25 cellular contexts compared by ENCODE assay signal in the genomic region with DNA sequence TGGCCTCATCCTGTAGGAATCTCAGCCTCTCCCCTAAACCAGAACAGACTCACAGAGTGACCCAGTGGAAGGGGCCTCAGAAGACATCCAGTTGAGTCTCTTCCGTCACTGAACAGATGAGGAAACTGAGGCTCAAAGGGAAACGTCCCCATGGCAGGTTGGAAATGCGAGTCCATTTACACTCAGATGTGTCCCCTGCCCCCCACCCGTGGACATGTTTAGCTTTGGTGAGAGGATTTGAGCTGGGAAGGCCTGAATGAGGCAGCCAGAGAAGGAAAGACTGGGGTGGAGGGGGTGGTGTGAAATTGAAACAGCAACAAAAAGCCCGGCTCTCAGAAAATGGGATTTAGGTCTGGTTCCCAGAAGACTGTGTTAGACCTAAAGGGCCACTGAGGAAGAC. TPM values are rescaled to one million over a fixed set of nuclear protein-coding genes. Genes with fewer than 3 reads are reported as not detected.
A peak's percentile ranks its signal among the peaks of the same experiment; 100 is the strongest.
DNase-seq lines count a peak whose midpoint lies in the region; ATAC-seq, FAIRE-seq and TF ChIP-seq lines count a peak whose summit lies in the region.
"Had no signal": no experiment of that assay in that cellular context is flagged by ENCODE, and none has a peak within 500 bp of the region (broad histone marks: within the 10 kb centered on the region; RNA-seq: fewer than 3 reads in every experiment).

No MANE protein-coding gene starts in this region.

- no peak overlapping the region for H3K23ac ChIP-seq in IMR-90 (ENCODE audit: low read depth, low read length)

- no peak for TF ChIP-seq EP300 in K562 (IDR thresholded peaks at IDR 0.05; ENCODE audit: low read length)

- H3K4me2 ChIP-seq in IMR-90 (ENCODE audit: low read depth, low read length) (no peak overlapping the region), K562 (ENCODE audit: insufficient read depth, low read length) (no peak overlapping the region)
- H3K4me2 ChIP-seq: SK-N-SH had no signal

- H3K4me1 Mint-ChIP-seq in stimulated activated effector memory CD8-positive, alpha-beta T cell treated with anti-CD3 and anti-CD28 coated beads, Interleukin-12 subunit alpha, Interleukin-12 subunit beta, amount 100 ng/mL, for 72 hours = peaks cover 24% of the 10 kb centered on the region

- H3K27me3 ChIP-seq in IMR-90 (ENCODE audit: control insufficient read depth, insufficient read depth, low read length) (peaks cover 24% of the 10 kb centered on the region), K562 (ENCODE audit: control insufficient read depth in 2 of 2, insufficient read depth in 2 of 2, low read length in 2 of 2) (peaks cover 4 to 17% of the 10 kb centered on the region in 2 experiments; a peak in 3 of 5 replicates)

- FAIRE-seq in K562 (lab: Jason Lieb, UNC) = no peak
- FAIRE-seq: D721Med, GM12892, GM18507, H54, RCC 7860 had no signal

- in situ Hi-C loops in IMR-90 (cut with MboI; ENCODE audit: low sequenced_read_pairs) = no loop called here
- in situ Hi-C loops in K562 (cut with MboI) = no loop called here

- H3K56ac ChIP-seq in IMR-90 (ENCODE audit: extremely low read depth, insufficient read depth, low read length) = no peak overlapping the region

- no peak for TF ChIP-seq RAD21 in IMR-90 (IDR thresholded peaks at IDR 0.05; ENCODE audit: low read length)
- TF ChIP-seq RAD21 in K562 (CRISPR knock-in tag; conservative IDR thresholded peaks at IDR 0.05 in 1 of 2, IDR thresholded peaks at IDR 0.05 in 1 of 2) = no peak

- DNase-seq in IMR-90 (no peak), K562 (ENCODE audit: extremely low read depth in 1 of 4, low spot score in 3 of 4) (no peak), inferior parietal cortex (ENCODE audit: extremely low spot score) (peak; percentile 11)
- no peak for DNase-seq in stimulated activated effector memory CD8-positive, alpha-beta T cell treated with anti-CD3 and anti-CD28 coated beads, Interleukin-12 subunit alpha, Interleukin-12 subunit beta, amount 100 ng/mL, for 72 hours (ENCODE audit: low spot score in 2 of 2)
- DNase-seq: DMS79, MM.1S, NCI-H1092 treated with DMSO at 0.1 percent for 48 hours, NCI-H2081, NCI-H748 treated with DMSO at 0.1 percent for 48 hours, SHP77 had no signal

- H3K79me2 ChIP-seq in K562 (ENCODE audit: control insufficient read depth, insufficient read depth, low read length) = no peaks in the 10 kb centered on the region

- peaks cover 11% of the 10 kb centered on the region for H3K9me1 ChIP-seq in IMR-90 (ENCODE audit: insufficient read depth, low read length)
- no peaks in the 10 kb centered on the region for H3K9me1 ChIP-seq in K562 (ENCODE audit: control insufficient read depth, insufficient read depth, low read length)

- H3K27ac ChIP-seq in IMR-90 (ENCODE audit: insufficient read depth, low read length) = no peak overlapping the region
- no peak overlapping the region for H3K27ac ChIP-seq in K562 (ENCODE audit: extremely low read depth, low read depth, low read length)
- H3K27ac ChIP-seq: HL-60 had no signal

- no peak overlapping the region for H3K14ac ChIP-seq in IMR-90 (replicated peaks; ENCODE audit: low read depth, low read length)

- peak overlapping the region; percentile 11 for H2AFZ ChIP-seq in IMR-90 (replicated peaks; ENCODE audit: low read length, poor library complexity)
- H2AFZ ChIP-seq in K562 (ENCODE audit: low read depth, low read length) = peak overlapping the region; percentile 67

- H2BK15ac ChIP-seq in IMR-90 (ENCODE audit: low read depth, low read length) = no peak overlapping the region

- POLR2A ChIA-PET in IMR-90 (lab: Charles Lee; ENCODE audit: unreplicated experiment) = no interaction called here
- POLR2A ChIA-PET in K562 (lab: Yijun Ruan, JAX) = no interaction called here

- H2AK5ac ChIP-seq in IMR-90 (ENCODE audit: low read depth, low read length) = no peak overlapping the region

- no peak overlapping the region for H2BK120ac ChIP-seq in IMR-90 (ENCODE audit: low read depth, low read length)

- H4K8ac ChIP-seq in IMR-90 (ENCODE audit: low read depth in 2 of 2, low read length in 2 of 2) = no peak overlapping the region

- H2AK9ac ChIP-seq in IMR-90 (replicated peaks; ENCODE audit: low read depth, low read length, poor library complexity) = peak overlapping the region; percentile 5

- no peak overlapping the region for H2BK5ac ChIP-seq in IMR-90 (ENCODE audit: low read depth, low read length, poor library complexity, severe bottlenecking)

- peak overlapping the region; percentile 41 for H3K27ac Mint-ChIP-seq in stimulated activated effector memory CD8-positive, alpha-beta T cell treated with anti-CD3 and anti-CD28 coated beads, Interleukin-12 subunit alpha, Interleukin-12 subunit beta, amount 100 ng/mL, for 72 hours
- H3K27ac Mint-ChIP-seq: IgD-negative memory B cell had no signal

- CTCF ChIA-PET in IMR-90 (lab: Yijun Ruan, JAX) = no interaction called here
- CTCF ChIA-PET in K562 (lab: Yijun Ruan, JAX; ENCODE audit: low intra/inter-chr PET ratio) = no interaction called here

- H4K20me1 ChIP-seq in IMR-90 (ENCODE audit: insufficient read depth, low read length) (no peaks in the 10 kb centered on the region), K562 (replicated peaks; ENCODE audit: control insufficient read depth, insufficient read depth, low read length) (no peaks in the 10 kb centered on the region)

- H3K4me1 ChIP-seq in IMR-90 (ENCODE audit: control insufficient read depth, insufficient read depth, low read length) = peaks cover 11% of the 10 kb centered on the region; the same call in 1 of the 2 replicates
- H3K4me1 ChIP-seq in K562 (replicated peaks in 1 of 2; ENCODE audit: control insufficient read depth in 2 of 2, insufficient read depth in 2 of 2, low read length in 2 of 2) = peaks cover 22 to 35% of the 10 kb centered on the region in 2 experiments

- dilution Hi-C loops in IMR-90 (cut with HindIII; ENCODE audit: low sequenced_read_pairs, unreplicated experiment) = no loop called here

- H3K36me3 Mint-ChIP-seq in stimulated activated effector memory CD8-positive, alpha-beta T cell treated with anti-CD3 and anti-CD28 coated beads, Interleukin-12 subunit alpha, Interleukin-12 subunit beta, amount 100 ng/mL, for 72 hours = peaks cover 10% of the 10 kb centered on the region
- H3K36me3 Mint-ChIP-seq: IgD-negative memory B cell had no signal

- TF ChIP-seq POLR2A in IMR-90 (IDR thresholded peaks at IDR 0.05; ENCODE audit: low read depth, low read length) (no peak), K562 (conservative IDR thresholded peaks at IDR 0.05) (no peak)

- 71% methylated on average over 1 of the region's 5 CpGs; no CpG with 5 or more reads in 1 of the 2 experiments for WGBS in IMR-90 (ENCODE audit: extremely low coverage in 2 of 2, insufficient read length in 1 of 2), 2 experiments
- WGBS in K562 (ENCODE audit: insufficient coverage, low coverage, missing lambda C conversion rate) = 36% methylated on average over 4 of the region's 5 CpGs

- ATAC-seq in IMR-90 (ENCODE audit: low read depth) = no peak
- no peak for ATAC-seq in K562
- no peak for ATAC-seq in stimulated activated effector memory CD8-positive, alpha-beta T cell treated with anti-CD3 and anti-CD28 coated beads, Interleukin-12 subunit alpha, Interleukin-12 subunit beta, amount 100 ng/mL, for 72 hours
- no peak for ATAC-seq in HG03095 (IDR thresholded peaks at IDR 0.05; ENCODE audit: unreplicated experiment)
- ATAC-seq in HG03442 (IDR thresholded peaks at IDR 0.05; ENCODE audit: unreplicated experiment) = no peak
- no peak for ATAC-seq in HG02970 (IDR thresholded peaks at IDR 0.05; ENCODE audit: low FRiP score, unreplicated experiment)

- H3K36me3 ChIP-seq in IMR-90 (ENCODE audit: control insufficient read depth, insufficient read depth, low read length) (no peaks in the 10 kb centered on the region), K562 (ENCODE audit: control insufficient read depth, insufficient read depth, low read length) (no peaks in the 10 kb centered on the region)

- no peak overlapping the region for H3K4ac ChIP-seq in IMR-90 (ENCODE audit: low read depth, low read length)

- no peaks in the 10 kb centered on the region for H3K9me3 Mint-ChIP-seq in stimulated activated effector memory CD8-positive, alpha-beta T cell treated with anti-CD3 and anti-CD28 coated beads, Interleukin-12 subunit alpha, Interleukin-12 subunit beta, amount 100 ng/mL, for 72 hours
- H3K9me3 Mint-ChIP-seq: IgD-negative memory B cell had no signal

- no peak overlapping the region for H4K5ac ChIP-seq in IMR-90 (ENCODE audit: low read depth, low read length)

- H3K79me1 ChIP-seq in IMR-90 (ENCODE audit: low read depth in 1 of 2, low read length in 2 of 2) = no peaks in the 10 kb centered on the region

- H3K9me3 ChIP-seq in IMR-90 (ENCODE audit: control insufficient read depth, insufficient read depth, low read length) (no peaks in the 10 kb centered on the region), K562 (replicated peaks; ENCODE audit: control insufficient read depth, insufficient read depth, low read depth, low read length) (no peaks in the 10 kb centered on the region)
- H3K9me3 ChIP-seq: SK-N-SH had no signal

- no peak overlapping the region for H2BK20ac ChIP-seq in IMR-90 (ENCODE audit: low read depth, low read length)

- TF ChIP-seq CTCF in IMR-90 (conservative IDR thresholded peaks at IDR 0.05; ENCODE audit: low read depth, low read length) (no peak), K562 (IDR thresholded peaks at IDR 0.05 in 2 of 3, conservative IDR thresholded peaks at IDR 0.05 in 1 of 3; ENCODE audit: insufficient read depth in 2 of 3, low read depth in 1 of 3, low read length in 3 of 3) (no peak)

- no peak overlapping the region for H3K4me3 ChIP-seq in IMR-90 (ENCODE audit: insufficient read depth, low read depth, low read length)
- no peak overlapping the region for H3K4me3 ChIP-seq in K562

- H4K91ac ChIP-seq in IMR-90 (ENCODE audit: insufficient read depth, low read depth, low read length) = no peak overlapping the region

- BruUV-seq in IMR-90 (replicated peaks; lab: Mats Ljungman, UMichigan) (no TSS peak), K562 (replicated peaks; lab: Mats Ljungman, UMichigan) (no TSS peak)

- H3K9ac ChIP-seq in IMR-90 (ENCODE audit: low read depth, low read length) (no peak overlapping the region), K562 (ENCODE audit: insufficient read depth in 1 of 2, low read depth in 2 of 2, low read length in 2 of 2) (peak overlapping the region in 1 of 2 experiments; percentile 6; a peak in 1 of 4 replicates)
- H3K9ac ChIP-seq: SK-N-SH had no signal

- intact Hi-C loops in IMR-90 (cut with micrococcal nuclease) (no loop called here), K562 (cut with micrococcal nuclease) (no loop called here)

- no peak overlapping the region for H3K18ac ChIP-seq in IMR-90 (ENCODE audit: low read depth, low read length)

- H3K4me3 Mint-ChIP-seq in stimulated activated effector memory CD8-positive, alpha-beta T cell treated with anti-CD3 and anti-CD28 coated beads, Interleukin-12 subunit alpha, Interleukin-12 subunit beta, amount 100 ng/mL, for 72 hours = no peak overlapping the region

RNA-seq across cellular contexts. Expression of a gene that starts 1.7 kb away (rescaled TPM):
- total RNA-seq in IMR-90 (2012; rRNA removed) = 0.72 and 0.83 TPM in 2 replicates
- polyA plus RNA-seq in IMR-90 (2012; rRNA removed) = 5.0 and 5.3 TPM in 2 replicates
- 6.5 and 8.2 TPM in 2 replicates for polyA plus RNA-seq in IMR-90 (2012; cell fraction: cytosol; rRNA removed)
- polyA plus RNA-seq in IMR-90 (2012; cell fraction: nucleus; rRNA removed; ENCODE audit: low replicate concordance) = 2.1 and 3.4 TPM in 2 replicates
- not detected in 2 replicates for total RNA-seq in K562 (2011; cell fraction: chromatin; rRNA removed; ENCODE audit: low replicate concordance)
- not detected in 2 replicates for total RNA-seq in K562 (2011; cell fraction: nucleolus; rRNA removed)
- 0.15 TPM in 1 of 2 replicates, not detected in the other for total RNA-seq in K562 (2011; cell fraction: nucleoplasm; rRNA removed)
- total RNA-seq in K562 (2014; rRNA removed) = not detected in 2 replicates
- total RNA-seq in K562 (2014; rRNA removed; fragmentation: Illumina TruSeq; extraction: Trizol) = not detected in 2 replicates
- not detected in 2 replicates for total RNA-seq in K562 (2015; rRNA removed; fragmentation: Illumina TruSeq; extraction: Trizol)
- not detected in 2 replicates for total RNA-seq in K562 (2021)
- not detected in 2 replicates for polyA plus RNA-seq in K562 (2011; rRNA removed)
- polyA plus RNA-seq in K562 (2011; cell fraction: cytosol; rRNA removed) = 0.07 and 0.76 TPM in 2 replicates
- not detected in 2 replicates for polyA plus RNA-seq in K562 (2011; cell fraction: nucleus; rRNA removed)
- 0.09 and 0.17 TPM in 2 replicates for polyA plus RNA-seq in K562 (2012)
- polyA plus RNA-seq in K562 (2014; fragmentation: Illumina TruSeq; extraction: Trizol) = not detected in 2 replicates
- polyA plus RNA-seq in K562 (2014; fragmentation: Nextera tagmentation; extraction: Ambion mirVana) = under 1 TPM in 1 of 2 experiments, not detected in 1; 0.10 TPM
- 0.01 TPM in 1 of 2 replicates, not detected in the other for polyA plus RNA-seq in K562 (2014; rRNA removed)
- polyA minus RNA-seq in K562 (2011; rRNA and poly(A)+ RNA removed) = not detected in 2 replicates
- not detected in 2 replicates for polyA minus RNA-seq in K562 (2011; cell fraction: cytosol; rRNA and poly(A)+ RNA removed)
- polyA minus RNA-seq in K562 (2011; cell fraction: nucleus; rRNA and poly(A)+ RNA removed) = not detected in 2 replicates
- total RNA-seq: HT1080 had no signal
- polyA plus RNA-seq: IgD-negative memory B cell had no signal

RNA-seq across cellular contexts. Expression of a gene that starts 48.6 kb away (rescaled TPM):
- total RNA-seq in IMR-90 (2012; rRNA removed) (not detected in 2 replicates), K562 (2014; rRNA removed) (not detected in 2 replicates), K562 (2014; rRNA removed; fragmentation: Illumina TruSeq; extraction: Trizol) (not detected in 2 replicates), K562 (2015; rRNA removed; fragmentation: Illumina TruSeq; extraction: Trizol) (not detected in 2 replicates), K562 (2021) (not detected in 2 replicates)
- polyA plus RNA-seq in IMR-90 (2012; rRNA removed) (not detected in 2 replicates), K562 (2011; rRNA removed) (not detected in 2 replicates), K562 (2014; fragmentation: Illumina TruSeq; extraction: Trizol) (not detected in 2 replicates), K562 (2014; fragmentation: Nextera tagmentation; extraction: Ambion mirVana) (not detected), K562 (2014; rRNA removed) (not detected in 2 replicates)
- polyA plus RNA-seq in IMR-90 (2012; cell fraction: cytosol; rRNA removed) = not detected in 2 replicates
- not detected in 2 replicates for polyA plus RNA-seq in IMR-90 (2012; cell fraction: nucleus; rRNA removed; ENCODE audit: low replicate concordance)
- not detected in 2 replicates for total RNA-seq in K562 (2011; cell fraction: chromatin; rRNA removed; ENCODE audit: low replicate concordance)
- not detected in 2 replicates for total RNA-seq in K562 (2011; cell fraction: nucleolus; rRNA removed)
- total RNA-seq in K562 (2011; cell fraction: nucleoplasm; rRNA removed) = not detected in 2 replicates
- polyA plus RNA-seq in K562 (2011; cell fraction: cytosol; rRNA removed) = not detected in 2 replicates
- not detected in 2 replicates for polyA plus RNA-seq in K562 (2011; cell fraction: nucleus; rRNA removed)
- not detected in 2 replicates for polyA plus RNA-seq in K562 (2012)
- not detected in 2 replicates for polyA minus RNA-seq in K562 (2011; rRNA and poly(A)+ RNA removed)
- not detected in 2 replicates for polyA minus RNA-seq in K562 (2011; cell fraction: cytosol; rRNA and poly(A)+ RNA removed)
- not detected in 2 replicates for polyA minus RNA-seq in K562 (2011; cell fraction: nucleus; rRNA and poly(A)+ RNA removed)
- total RNA-seq: HT1080, LHCN-M2, NCI-H460, OCI-LY7 had no signal
- polyA plus RNA-seq: IgD-negative memory B cell, SK-N-SH had no signal

RNA-seq across cellular contexts. Expression of a gene that starts 59.1 kb away (rescaled TPM):
- total RNA-seq in IMR-90 (2012; rRNA removed) = 2.3 and 2.5 TPM in 2 replicates
- polyA plus RNA-seq in IMR-90 (2012; rRNA removed) = 1.7 and 2.3 TPM in 2 replicates
- polyA plus RNA-seq in IMR-90 (2012; cell fraction: cytosol; rRNA removed) = 0.78 and 1.1 TPM in 2 replicates
- polyA plus RNA-seq in IMR-90 (2012; cell fraction: nucleus; rRNA removed; ENCODE audit: low replicate concordance) = 0.88 and 1.3 TPM in 2 replicates
- total RNA-seq in K562 (2011; cell fraction: chromatin; rRNA removed; ENCODE audit: low replicate concordance) = 6.1 and 8.1 TPM in 2 replicates
- 10.5 and 11.7 TPM in 2 replicates for total RNA-seq in K562 (2011; cell fraction: nucleolus; rRNA removed)
- total RNA-seq in K562 (2011; cell fraction: nucleoplasm; rRNA removed) = 9.2 and 11.8 TPM in 2 replicates
- 3.7 and 4.3 TPM in 2 replicates for total RNA-seq in K562 (2014; rRNA removed)
- 4.4 and 4.6 TPM in 2 replicates for total RNA-seq in K562 (2014; rRNA removed; fragmentation: Illumina TruSeq; extraction: Trizol)
- 4.9 TPM in 2 replicates for total RNA-seq in K562 (2015; rRNA removed; fragmentation: Illumina TruSeq; extraction: Trizol)
- 5.1 and 5.6 TPM in 2 replicates for total RNA-seq in K562 (2021)
- 3.7 and 5.6 TPM in 2 replicates for polyA plus RNA-seq in K562 (2011; rRNA removed)
- 3.5 and 4.3 TPM in 2 replicates for polyA plus RNA-seq in K562 (2011; cell fraction: cytosol; rRNA removed)
- polyA plus RNA-seq in K562 (2011; cell fraction: nucleus; rRNA removed) = 2.3 and 3.5 TPM in 2 replicates
- polyA plus RNA-seq in K562 (2012) = 4.0 and 5.4 TPM in 2 replicates
- 5.1 and 5.9 TPM in 2 replicates for polyA plus RNA-seq in K562 (2014; fragmentation: Illumina TruSeq; extraction: Trizol)
- polyA plus RNA-seq in K562 (2014; fragmentation: Nextera tagmentation; extraction: Ambion mirVana) = 1 to 10 TPM; 6.3 to 6.9 TPM
- 5.2 and 5.8 TPM in 2 replicates for polyA plus RNA-seq in K562 (2014; rRNA removed)
- 4.7 and 5.3 TPM in 2 replicates for polyA minus RNA-seq in K562 (2011; rRNA and poly(A)+ RNA removed)
- 1.1 and 1.9 TPM in 2 replicates for polyA minus RNA-seq in K562 (2011; cell fraction: cytosol; rRNA and poly(A)+ RNA removed)
- 2.7 and 4.7 TPM in 2 replicates for polyA minus RNA-seq in K562 (2011; cell fraction: nucleus; rRNA and poly(A)+ RNA removed)

RNA-seq across cellular contexts. Expression of a gene that starts 59.7 kb away (rescaled TPM):
- total RNA-seq in IMR-90 (2012; rRNA removed) (not detected in 2 replicates), K562 (2014; rRNA removed) (not detected in 2 replicates), K562 (2014; rRNA removed; fragmentation: Illumina TruSeq; extraction: Trizol) (not detected in 2 replicates), K562 (2015; rRNA removed; fragmentation: Illumina TruSeq; extraction: Trizol) (not detected in 2 replicates), K562 (2021) (not detected in 2 replicates)
- polyA plus RNA-seq in IMR-90 (2012; rRNA removed) (not detected in 2 replicates), K562 (2011; rRNA removed) (not detected in 2 replicates), K562 (2014; fragmentation: Illumina TruSeq; extraction: Trizol) (not detected in 2 replicates), K562 (2014; fragmentation: Nextera tagmentation; extraction: Ambion mirVana) (not detected), K562 (2014; rRNA removed) (not detected in 2 replicates)
- polyA plus RNA-seq in IMR-90 (2012; cell fraction: cytosol; rRNA removed) = not detected in 2 replicates
- polyA plus RNA-seq in IMR-90 (2012; cell fraction: nucleus; rRNA removed; ENCODE audit: low replicate concordance) = 0.10 TPM in 1 of 2 replicates, not detected in the other
- not detected in 2 replicates for total RNA-seq in K562 (2011; cell fraction: chromatin; rRNA removed; ENCODE audit: low replicate concordance)
- total RNA-seq in K562 (2011; cell fraction: nucleolus; rRNA removed) = not detected in 2 replicates
- not detected in 2 replicates for total RNA-seq in K562 (2011; cell fraction: nucleoplasm; rRNA removed)
- polyA plus RNA-seq in K562 (2011; cell fraction: cytosol; rRNA removed) = not detected in 2 replicates
- polyA plus RNA-seq in K562 (2011; cell fraction: nucleus; rRNA removed) = not detected in 2 replicates
- polyA plus RNA-seq in K562 (2012) = not detected in 2 replicates
- polyA minus RNA-seq in K562 (2011; rRNA and poly(A)+ RNA removed) = not detected in 2 replicates
- not detected in 2 replicates for polyA minus RNA-seq in K562 (2011; cell fraction: cytosol; rRNA and poly(A)+ RNA removed)
- not detected in 2 replicates for polyA minus RNA-seq in K562 (2011; cell fraction: nucleus; rRNA and poly(A)+ RNA removed)
- total RNA-seq: HT1080, NCI-H460, OCI-LY7 had no signal
- polyA plus RNA-seq: IgD-negative memory B cell had no signal
